ENCODE assay signal across 7 cellular contexts in genomic region chr2:81987370-81987769, GRCh38.
"Had no signal": no experiment of that assay in that cellular context is flagged by ENCODE, and none has a peak within 500 bp of the region (broad histone marks: within the 10 kb centered on the region; RNA-seq: fewer than 3 reads in every experiment).

No MANE protein-coding gene starts in this region.

- H3K27me3 Mint-ChIP-seq: IgD-negative memory B cell had no signal

- H3K9ac ChIP-seq: GM23248 had no signal

- H3K36me3 Mint-ChIP-seq: IgD-negative memory B cell had no signal

- H2AFZ ChIP-seq: GM23248 had no signal

- H3K27ac Mint-ChIP-seq: H9, IgD-negative memory B cell had no signal

- DNase-seq: GM23248, H9, HCEC 1CT, KBM-7 had no signal

- H3K4me3 Mint-ChIP-seq: H9, IgD-negative memory B cell had no signal

- ATAC-seq: HepG2 had no signal

- H3K4me3 ChIP-seq: GM23248 had no signal

- H3K4me1 Mint-ChIP-seq: H9, IgD-negative memory B cell had no signal

- H3K27ac ChIP-seq: GM23248, HL-60 had no signal
